1 cellular context compared by ENCODE assay signal in genomic region chr15:64877435-64877834, GRCh38.
TF ChIP-seq lines count a peak whose summit lies in the region.

No MANE protein-coding gene starts in this region.

TF ChIP-seq in K562, 482 proteins besides CTCF, POLR2A, EP300 and RAD21 (continued from another document):
- TF ChIP-seq C11orf30 (IDR thresholded peaks at IDR 0.05; ENCODE audit: low read depth): peak; percentile 81
- no peak for TF ChIP-seq TAF1 (IDR thresholded peaks at IDR 0.05; ENCODE audit: control insufficient read depth, extremely low read depth, insufficient read depth, low read length, severe bottlenecking)
- TF ChIP-seq HNRNPUL1 (IDR thresholded peaks at IDR 0.05; ENCODE audit: low read length): no peak
- peak; percentile 65; the same call in 1 of the 2 replicates for TF ChIP-seq MAFG (tag; conservative IDR thresholded peaks at IDR 0.05)
- TF ChIP-seq ZBTB7A (IDR thresholded peaks at IDR 0.05; ENCODE audit: borderline replicate concordance, control insufficient read depth, low read depth, low read length): no peak
- no peak for TF ChIP-seq THRAP3 (IDR thresholded peaks at IDR 0.05; ENCODE audit: borderline replicate concordance)
- no peak for TF ChIP-seq MAZ (CRISPR knock-in tag; conservative IDR thresholded peaks at IDR 0.05 in 1 of 2, IDR thresholded peaks at IDR 0.05 in 1 of 2)
- TF ChIP-seq MAFK (IDR thresholded peaks at IDR 0.05; ENCODE audit: low read length): peak; percentile 47; the same call in 1 of the 2 replicates
- no peak for TF ChIP-seq ZFP91 (CRISPR knock-in tag; IDR thresholded peaks at IDR 0.05)
TF ChIP-seq in K562: peak in this region for 4.
